In genomic region chr6:99287523-99287922, GRCh38 we compare ENCODE assay signal across 26 cellular contexts.
"Had no signal": no experiment of that assay in that cellular context is flagged by ENCODE, and none has a peak within 500 bp of the region (broad histone marks: within the 10 kb centered on the region; RNA-seq: fewer than 3 reads in every experiment).

No MANE protein-coding gene starts in this region.

- ATAC-seq: effector memory CD8-positive, alpha-beta T cell; left lobe of liver; naive thymus-derived CD4-positive, alpha-beta T cell; sciatic nerve; stimulated activated naive CD8-positive, alpha-beta T cell treated with anti-CD3 and anti-CD28 coated beads, Interleukin-15, amount 100 ng/mL, for 72 hours had no signal

- H3K36me3 Mint-ChIP-seq: immature natural killer cell; naive thymus-derived CD4-positive, alpha-beta T cell had no signal

- H3K36me3 ChIP-seq: esophagus squamous epithelium, prostate gland, right atrium auricular region, thyroid gland, vagina had no signal

- H3K4me1 ChIP-seq: esophagus squamous epithelium, prostate gland, right atrium auricular region, thyroid gland, vagina had no signal

- H3K27ac Mint-ChIP-seq: effector memory CD8-positive, alpha-beta T cell; immature natural killer cell; mesothelial cell of epicardium; naive thymus-derived CD4-positive, alpha-beta T cell; nephron; stimulated activated naive CD8-positive, alpha-beta T cell treated with anti-CD3 and anti-CD28 coated beads, Interleukin-15, amount 100 ng/mL, for 72 hours had no signal

- H3K4me3 Mint-ChIP-seq: effector memory CD8-positive, alpha-beta T cell; immature natural killer cell; mesothelial cell of epicardium; naive thymus-derived CD4-positive, alpha-beta T cell; nephron; stimulated activated naive CD8-positive, alpha-beta T cell treated with anti-CD3 and anti-CD28 coated beads, Interleukin-15, amount 100 ng/mL, for 72 hours had no signal

- H3K27me3 ChIP-seq: esophagus squamous epithelium, right atrium auricular region, thyroid gland, vagina had no signal

- DNase-seq: effector memory CD8-positive, alpha-beta T cell; erythroblast; esophagus squamous epithelium; hypothalamus; immature natural killer cell; kidney; mesenchymal stem cell; naive thymus-derived CD4-positive, alpha-beta T cell; nucleus accumbens; stimulated activated CD4-positive, alpha-beta T cell treated with anti-CD3 and anti-CD28 coated beads, Interleukin-12 subunit alpha, Interleukin-12 subunit beta, amount 100 ng/mL, for 4 hours; stimulated activated CD4-positive, alpha-beta T cell treated with anti-CD3 and anti-CD28 coated beads, Interleukin-1b, Interleukin-23, amount 100 ng/mL, for 48 hours; stimulated activated CD4-positive, alpha-beta T cell treated with anti-CD3 and anti-CD28 coated beads, Interleukin-4, amount 100 ng/mL, for 1 hour; stimulated activated CD8-positive, alpha-beta memory T cell treated with anti-CD3 and anti-CD28 coated beads, Interleukin-4, amount 100 ng/mL, for 48 hours; stimulated activated naive CD4-positive, alpha-beta T cell; stimulated activated naive CD8-positive, alpha-beta T cell treated with anti-CD3 and anti-CD28 coated beads, Interleukin-15, amount 100 ng/mL, for 72 hours; thyroid gland; trophoblast cell had no signal

- H3K4me2 ChIP-seq: smooth muscle cell had no signal

- H3K27ac ChIP-seq: coronary artery, esophagus squamous epithelium, prostate gland, right atrium auricular region, thyroid gland, vagina had no signal

- H3K4me3 ChIP-seq: coronary artery, esophagus squamous epithelium, prostate gland, right atrium auricular region, smooth muscle cell, thyroid gland, vagina had no signal

- H3K4me1 Mint-ChIP-seq: immature natural killer cell; mesothelial cell of epicardium; naive thymus-derived CD4-positive, alpha-beta T cell; stimulated activated naive CD8-positive, alpha-beta T cell treated with anti-CD3 and anti-CD28 coated beads, Interleukin-15, amount 100 ng/mL, for 72 hours had no signal

- H3K9me3 ChIP-seq: esophagus squamous epithelium, prostate gland, right atrium auricular region, thyroid gland, vagina had no signal

- H3K9me3 Mint-ChIP-seq: effector memory CD8-positive, alpha-beta T cell; mesothelial cell of epicardium; naive thymus-derived CD4-positive, alpha-beta T cell; nephron; stimulated activated naive CD8-positive, alpha-beta T cell treated with anti-CD3 and anti-CD28 coated beads, Interleukin-15, amount 100 ng/mL, for 72 hours had no signal
